2 cellular contexts compared by ENCODE assay signal in the genomic region with DNA sequence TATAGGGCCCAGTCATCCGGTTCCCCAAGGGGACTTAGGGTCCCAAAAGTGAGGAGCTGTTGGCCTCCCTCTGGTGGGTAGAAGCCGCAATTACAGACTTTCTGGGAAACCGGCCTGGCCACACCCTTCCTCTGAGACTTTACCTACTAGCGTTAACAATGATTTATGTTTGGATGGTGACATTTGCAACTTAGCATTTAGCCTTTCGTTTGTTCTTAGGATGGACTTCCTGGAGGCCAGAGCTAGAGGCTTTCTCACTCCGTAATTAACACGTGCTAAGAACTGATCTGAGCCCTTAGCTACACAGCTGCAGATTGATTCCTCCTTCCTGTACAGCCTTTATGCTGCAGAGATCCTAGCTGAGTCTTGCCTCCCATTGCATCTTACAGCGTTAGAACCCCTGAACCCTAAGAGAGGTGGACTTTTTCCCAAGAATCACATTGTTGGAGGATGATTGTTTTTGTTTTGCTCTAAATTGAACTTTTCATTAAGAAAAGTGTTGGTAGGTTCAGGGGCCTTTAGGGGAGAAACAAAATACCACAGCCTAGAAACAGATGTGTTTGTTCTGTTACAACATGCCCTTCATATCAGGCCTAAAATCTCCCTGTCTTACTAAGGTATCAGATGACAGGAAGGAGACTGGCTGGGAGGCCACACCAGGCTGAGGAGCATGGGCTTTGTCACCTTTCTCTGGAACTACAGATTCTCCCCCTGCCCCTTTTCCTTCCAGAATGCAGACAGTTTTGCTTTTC.
TF ChIP-seq lines count a peak whose summit lies in the region.

No MANE protein-coding gene starts in this region.

TF ChIP-seq in IMR-90, 13 proteins besides CTCF, POLR2A, EP300 and RAD21:
- TF ChIP-seq SMC3 (IDR thresholded peaks at IDR 0.05; ENCODE audit: low read depth, low read length) (peak; percentile 40; the same call in 1 of the 2 replicates), CHD1 (IDR thresholded peaks at IDR 0.05; ENCODE audit: low read depth, low read length) (no peak)

TF ChIP-seq in SK-N-SH, 30 proteins besides CTCF, POLR2A, EP300 and RAD21:
- TF ChIP-seq TCF12 (IDR thresholded peaks at IDR 0.05) (peak; percentile 85), NFIC (IDR thresholded peaks at IDR 0.05; ENCODE audit: borderline replicate concordance) (0 out of 2 replicates have a peak, but pooled peaks have one; percentile 9), RXRA (IDR thresholded peaks at IDR 0.05; ENCODE audit: borderline replicate concordance, low read depth) (peak; percentile 32; the same call in 1 of the 2 replicates), SIN3A (IDR thresholded peaks at IDR 0.05; ENCODE audit: borderline replicate concordance, low read depth, low read length) (0 out of 2 replicates have a peak, but pooled peaks have one; percentile 16), FOXJ3 (CRISPR knock-in tag; IDR thresholded peaks at IDR 0.05) (no peak), JUND (IDR thresholded peaks at IDR 0.05) (peak; percentile 31; the same call in 1 of the 2 replicates)
- TF ChIP-seq, protein P1, sequence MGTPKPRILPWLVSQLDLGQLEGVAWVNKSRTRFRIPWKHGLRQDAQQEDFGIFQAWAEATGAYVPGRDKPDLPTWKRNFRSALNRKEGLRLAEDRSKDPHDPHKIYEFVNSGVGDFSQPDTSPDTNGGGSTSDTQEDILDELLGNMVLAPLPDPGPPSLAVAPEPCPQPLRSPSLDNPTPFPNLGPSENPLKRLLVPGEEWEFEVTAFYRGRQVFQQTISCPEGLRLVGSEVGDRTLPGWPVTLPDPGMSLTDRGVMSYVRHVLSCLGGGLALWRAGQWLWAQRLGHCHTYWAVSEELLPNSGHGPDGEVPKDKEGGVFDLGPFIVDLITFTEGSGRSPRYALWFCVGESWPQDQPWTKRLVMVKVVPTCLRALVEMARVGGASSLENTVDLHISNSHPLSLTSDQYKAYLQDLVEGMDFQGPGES (IDR thresholded peaks at IDR 0.05; ENCODE audit: low read depth, low read length) = no peak
- TF ChIP-seq, protein P2, sequence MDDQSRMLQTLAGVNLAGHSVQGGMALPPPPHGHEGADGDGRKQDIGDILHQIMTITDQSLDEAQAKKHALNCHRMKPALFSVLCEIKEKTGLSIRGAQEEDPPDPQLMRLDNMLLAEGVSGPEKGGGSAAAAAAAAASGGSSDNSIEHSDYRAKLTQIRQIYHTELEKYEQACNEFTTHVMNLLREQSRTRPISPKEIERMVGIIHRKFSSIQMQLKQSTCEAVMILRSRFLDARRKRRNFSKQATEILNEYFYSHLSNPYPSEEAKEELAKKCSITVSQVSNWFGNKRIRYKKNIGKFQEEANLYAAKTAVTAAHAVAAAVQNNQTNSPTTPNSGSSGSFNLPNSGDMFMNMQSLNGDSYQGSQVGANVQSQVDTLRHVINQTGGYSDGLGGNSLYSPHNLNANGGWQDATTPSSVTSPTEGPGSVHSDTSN (IDR thresholded peaks at IDR 0.05) = peak; percentile 38; the same call in 1 of the 2 replicates
- TF ChIP-seq, protein P3, sequence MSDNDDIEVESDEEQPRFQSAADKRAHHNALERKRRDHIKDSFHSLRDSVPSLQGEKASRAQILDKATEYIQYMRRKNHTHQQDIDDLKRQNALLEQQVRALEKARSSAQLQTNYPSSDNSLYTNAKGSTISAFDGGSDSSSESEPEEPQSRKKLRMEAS (IDR thresholded peaks at IDR 0.05; ENCODE audit: low read depth) = peak; percentile 71
- TF ChIP-seq, protein P4, sequence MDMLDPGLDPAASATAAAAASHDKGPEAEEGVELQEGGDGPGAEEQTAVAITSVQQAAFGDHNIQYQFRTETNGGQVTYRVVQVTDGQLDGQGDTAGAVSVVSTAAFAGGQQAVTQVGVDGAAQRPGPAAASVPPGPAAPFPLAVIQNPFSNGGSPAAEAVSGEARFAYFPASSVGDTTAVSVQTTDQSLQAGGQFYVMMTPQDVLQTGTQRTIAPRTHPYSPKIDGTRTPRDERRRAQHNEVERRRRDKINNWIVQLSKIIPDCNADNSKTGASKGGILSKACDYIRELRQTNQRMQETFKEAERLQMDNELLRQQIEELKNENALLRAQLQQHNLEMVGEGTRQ (IDR thresholded peaks at IDR 0.05; ENCODE audit: borderline replicate concordance, low read depth, low read length) = no peak
